1 cellular context compared by ENCODE assay signal in the genomic region with DNA sequence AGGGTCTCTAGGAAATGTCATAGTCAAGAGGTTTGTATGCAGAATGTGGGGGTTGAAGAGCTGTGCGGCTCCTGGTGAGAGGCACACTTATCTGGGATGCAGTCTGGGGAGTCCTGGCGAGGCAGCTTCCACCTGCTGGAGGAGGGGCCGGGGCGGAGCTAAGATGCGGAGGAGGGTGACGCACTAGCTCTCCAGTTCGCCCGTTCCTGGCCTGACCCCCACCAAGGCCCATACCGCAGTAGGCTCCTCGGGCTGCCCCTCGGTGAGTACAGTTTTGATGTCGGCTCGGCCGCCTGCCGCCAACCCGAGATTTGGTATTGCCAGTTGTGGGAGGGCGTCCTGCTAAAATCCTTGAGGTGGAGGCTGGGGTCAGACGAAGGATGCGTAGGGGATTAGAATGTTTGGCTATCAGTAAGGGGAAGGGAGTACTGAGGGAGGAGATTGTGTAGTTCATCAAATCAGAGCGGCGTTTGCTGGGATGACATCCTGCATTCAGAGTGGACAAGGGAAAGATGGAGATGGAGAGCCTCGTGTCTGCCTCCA.
TF ChIP-seq lines count a peak whose summit lies in the region.

SCG5 (plus strand) TSS at position 194 of the 543 bp plus-strand sequence. CDS start 1,883 bp downstream, outside the sequence.

TF ChIP-seq in HepG2, 621 proteins besides CTCF, POLR2A, EP300 and RAD21 (continued from another document):
- TF ChIP-seq E2F5 (CRISPR knock-in tag; conservative IDR thresholded peaks at IDR 0.05): no peak
TF ChIP-seq in HepG2: peak in this region for 2.
